15 cellular contexts compared by ENCODE assay signal in the genomic region with DNA sequence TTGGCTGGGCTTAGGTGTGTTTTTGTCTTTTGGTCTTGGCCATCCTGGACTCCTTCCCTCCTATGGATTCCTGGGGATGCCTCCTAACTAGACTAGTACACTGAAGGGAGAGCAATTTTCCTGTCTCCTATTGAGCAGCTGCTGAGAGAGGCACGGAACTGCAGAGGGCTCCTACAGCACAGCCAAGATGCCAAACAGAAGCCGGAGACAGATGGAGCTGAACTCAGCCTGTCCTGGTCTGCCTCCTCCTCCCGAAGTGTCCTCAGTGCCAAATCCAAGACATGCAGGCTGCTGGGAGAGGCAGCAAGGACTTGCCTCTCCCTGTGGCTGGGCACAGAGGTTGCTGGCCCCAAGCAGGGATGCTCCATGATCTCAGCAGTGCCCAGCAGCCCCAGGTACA.
DNase-seq lines count a peak whose midpoint lies in the region; ATAC-seq, FAIRE-seq and TF ChIP-seq lines count a peak whose summit lies in the region.
"Had no signal": no experiment of that assay in that cellular context is flagged by ENCODE, and none has a peak within 500 bp of the region (broad histone marks: within the 10 kb centered on the region; RNA-seq: fewer than 3 reads in every experiment).

No MANE protein-coding gene starts in this region.

- DNase-seq in D721Med (ENCODE audit: insufficient read length, low spot score) (no peak), NCI-H82 (lab: John Stamatoyannopoulos, UW) (peak; percentile 88), prostate gland (ENCODE audit: low spot score) (peak; percentile 25), esophagus squamous epithelium (lab: John Stamatoyannopoulos, UW) (no peak)
- DNase-seq in activated naive CD4-positive, alpha-beta T cell treated with anti-CD3 and anti-CD28 coated beads, Interleukin-2, amount 50 U/mL, for 16 hours, result no peak
- DNase-seq: activated CD8-positive, alpha-beta memory T cell treated with anti-CD3 and anti-CD28 coated beads for 24 hours; CD8-positive, alpha-beta memory T cell; heart right ventricle; Kasumi-1; psoas muscle; stimulated activated CD4-positive, alpha-beta T cell treated with anti-CD3 and anti-CD28 coated beads, Interleukin-4, amount 100 ng/mL, for 4 hours had no signal

- no peak overlapping the region for H3K27ac ChIP-seq in gastroesophageal sphincter
- no peak overlapping the region for H3K27ac ChIP-seq in prostate gland
- no peak overlapping the region for H3K27ac ChIP-seq in esophagus squamous epithelium
- H3K27ac ChIP-seq: heart right ventricle, psoas muscle, RWPE1 had no signal

- H3K9me3 ChIP-seq in gastroesophageal sphincter, result no peaks in the 10 kb centered on the region
- no peaks in the 10 kb centered on the region for H3K9me3 ChIP-seq in prostate gland
- H3K9me3 ChIP-seq in esophagus squamous epithelium, result no peaks in the 10 kb centered on the region
- H3K9me3 ChIP-seq: heart right ventricle, psoas muscle had no signal

- ATAC-seq in gastroesophageal sphincter (peak; percentile 71), HG03469 (IDR thresholded peaks at IDR 0.05; ENCODE audit: unreplicated experiment) (no peak), GM18519 (IDR thresholded peaks at IDR 0.05; ENCODE audit: low FRiP score, unreplicated experiment) (no peak)

- TF ChIP-seq CTCF in D721Med (IDR thresholded peaks at IDR 0.05; ENCODE audit: insufficient read depth, missing control alignments) (peak; percentile 38), gastroesophageal sphincter (IDR thresholded peaks at IDR 0.05) (peak in 2 of 4 experiments; percentile 22 to 40), prostate gland (IDR thresholded peaks at IDR 0.05) (peak in 1 of 4 experiments; percentile 38), esophagus squamous epithelium (IDR thresholded peaks at IDR 0.05) (no peak)

- TF ChIP-seq POLR2A in gastroesophageal sphincter (IDR thresholded peaks at IDR 0.05) (no peak), prostate gland (IDR thresholded peaks at IDR 0.05) (no peak), esophagus squamous epithelium (IDR thresholded peaks at IDR 0.05) (no peak)

- H3K27me3 ChIP-seq in gastroesophageal sphincter (no peaks in the 10 kb centered on the region), prostate gland (replicated peaks; ENCODE audit: insufficient read depth) (no peaks in the 10 kb centered on the region), esophagus squamous epithelium (peaks cover 0 to 4% (median 0%) of the 10 kb centered on the region in 4 donors)

- no CpG with 5 or more reads among the region's 3 CpGs for WGBS in gastroesophageal sphincter (ENCODE audit: low coverage in 1 of 2), 2 donors
- 15% methylated on average over 3 of the region's 3 CpGs for WGBS in prostate gland
- WGBS in esophagus squamous epithelium, 2 donors, result 45% methylated on average over 2 of the region's 3 CpGs; no CpG with 5 or more reads in 1 of the 2 donors

- no peak for TF ChIP-seq EP300 in gastroesophageal sphincter (IDR thresholded peaks at IDR 0.05)

- FAIRE-seq in D721Med (lab: Jason Lieb, UNC), result no peak

- H3K4me3 ChIP-seq in gastroesophageal sphincter (no peak overlapping the region), prostate gland (no peak overlapping the region), esophagus squamous epithelium (no peak overlapping the region)
- H3K4me3 ChIP-seq: heart right ventricle, psoas muscle had no signal

- intact Hi-C loops in prostate gland (cut with DNase I), result loop anchor here (2.0 kb wide), 1 partner anchor 779 kb away; no protein-coding TSS in a partner anchor
- intact Hi-C loops in esophagus squamous epithelium (cut with DNase I), result no loop called here

- no peaks in the 10 kb centered on the region for H3K36me3 ChIP-seq in gastroesophageal sphincter
- no peaks in the 10 kb centered on the region for H3K36me3 ChIP-seq in prostate gland
- no peaks in the 10 kb centered on the region for H3K36me3 ChIP-seq in esophagus squamous epithelium
- H3K36me3 ChIP-seq: heart right ventricle had no signal

- H3K4me1 ChIP-seq in gastroesophageal sphincter, result peaks cover 0 to 10% (median 0%) of the 10 kb centered on the region in 3 donors
- H3K4me1 ChIP-seq in prostate gland (replicated peaks), result no peaks in the 10 kb centered on the region
- H3K4me1 ChIP-seq in esophagus squamous epithelium, result no peaks in the 10 kb centered on the region
- H3K4me1 ChIP-seq: psoas muscle had no signal

Comparison
In these comparisons a context has a peak if more than half of its experiments do, and no peak if none do; other contexts are left out.
1. DNase-seq: peak in NCI-H82 (single experiment) and prostate gland (single experiment); none in D721Med (single experiment), esophagus squamous epithelium (single experiment) and activated naive CD4-positive, alpha-beta T cell treated with anti-CD3 and anti-CD28 coated beads, Interleukin-2, amount 50 U/mL, for 16 hours (single experiment).